ENCODE assay signal across 8 cellular contexts in genomic region chr5:102010644-102011043, GRCh38.
"Had no signal": no experiment of that assay in that cellular context is flagged by ENCODE, and none has a peak within 500 bp of the region (broad histone marks: within the 10 kb centered on the region; RNA-seq: fewer than 3 reads in every experiment).

No MANE protein-coding gene starts in this region.

- DNase-seq: GDM1, GF-D8 had no signal

- FAIRE-seq: G401.6, GM12878, GM12891, GM12892, GM18507, GM19239 had no signal

- H3K4me3 ChIP-seq: GM12878 had no signal

- ATAC-seq: GM12878 had no signal
